Comparison of ENCODE assay signal across 12 cellular contexts in the genomic region with DNA sequence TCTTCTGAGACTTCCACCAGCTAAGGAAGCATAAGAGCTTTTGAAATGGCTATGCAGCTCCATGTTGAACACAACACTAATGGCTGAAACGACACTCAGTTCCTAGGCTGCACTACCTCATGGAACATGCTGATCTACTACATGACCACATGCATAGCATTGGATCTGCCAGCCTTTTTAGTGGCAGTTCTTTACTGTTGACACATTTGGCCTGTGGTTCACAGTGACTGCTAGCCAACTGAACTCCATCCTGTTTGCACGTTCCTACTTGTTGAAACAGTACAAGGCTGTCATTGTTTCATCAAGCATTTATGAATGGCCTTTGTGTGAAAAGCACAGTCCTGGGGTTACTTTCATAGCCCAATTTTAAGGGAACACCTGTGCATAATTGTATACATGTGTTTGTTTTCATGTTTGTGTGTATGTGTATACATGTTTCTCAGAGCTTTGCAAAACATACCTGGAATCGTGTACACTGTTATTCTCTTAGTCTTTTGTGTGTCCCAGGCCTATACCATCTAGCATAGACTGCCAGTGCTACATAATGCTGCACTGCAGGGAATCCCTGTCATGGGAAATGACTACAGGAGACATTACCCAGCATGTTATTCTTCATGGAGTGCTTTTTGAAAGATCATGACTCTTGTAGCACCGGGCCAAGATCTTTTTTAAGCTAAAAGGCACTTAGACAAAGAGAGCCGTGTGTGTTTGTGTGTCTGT.
DNase-seq lines count a peak whose midpoint lies in the region; ATAC-seq lines count a peak whose summit lies in the region.
"Had no signal": no experiment of that assay in that cellular context is flagged by ENCODE, and none has a peak within 500 bp of the region (broad histone marks: within the 10 kb centered on the region; RNA-seq: fewer than 3 reads in every experiment).

No MANE protein-coding gene starts in this region.

- ATAC-seq in GM21737 (IDR thresholded peaks at IDR 0.05; ENCODE audit: unreplicated experiment): no peak
- ATAC-seq: A549, lower lobe of right lung had no signal

- peak; percentile 10 to 47 (median 29) for DNase-seq in NCI-H1417 (lab: John Stamatoyannopoulos, UW)
- no peak for DNase-seq in NCI-H1417 treated with DMSO at 0.1 percent for 48 hours (lab: John Stamatoyannopoulos, UW)
- DNase-seq in NCI-H774 (lab: John Stamatoyannopoulos, UW): peak; percentile 40
- DNase-seq in foreskin melanocyte: peak; percentile 84
- DNase-seq in retina: peak; percentile 46
- DNase-seq in activated naive CD4-positive, alpha-beta T cell treated with Interleukin-2 at 50 U/mL for 16 hours: no peak
- no peak for DNase-seq in T-helper 9 cell
- DNase-seq: GDM1; lower lobe of right lung; stimulated activated CD8-positive, alpha-beta memory T cell treated with anti-CD3 and anti-CD28 coated beads, Interleukin-4, amount 100 ng/mL, for 48 hours had no signal

Comparison
In these comparisons a context has a peak if more than half of its experiments do, and no peak if none do; other contexts are left out.
1. DNase-seq: peak in NCI-H1417 (3 of 3), NCI-H774 (single experiment), foreskin melanocyte (single experiment) and retina (single experiment); none in NCI-H1417 treated with DMSO at 0.1 percent for 48 hours (single experiment), activated naive CD4-positive, alpha-beta T cell treated with Interleukin-2 at 50 U/mL for 16 hours (single experiment) and T-helper 9 cell (single experiment).